20 cellular contexts compared by ENCODE assay signal in the genomic region with DNA sequence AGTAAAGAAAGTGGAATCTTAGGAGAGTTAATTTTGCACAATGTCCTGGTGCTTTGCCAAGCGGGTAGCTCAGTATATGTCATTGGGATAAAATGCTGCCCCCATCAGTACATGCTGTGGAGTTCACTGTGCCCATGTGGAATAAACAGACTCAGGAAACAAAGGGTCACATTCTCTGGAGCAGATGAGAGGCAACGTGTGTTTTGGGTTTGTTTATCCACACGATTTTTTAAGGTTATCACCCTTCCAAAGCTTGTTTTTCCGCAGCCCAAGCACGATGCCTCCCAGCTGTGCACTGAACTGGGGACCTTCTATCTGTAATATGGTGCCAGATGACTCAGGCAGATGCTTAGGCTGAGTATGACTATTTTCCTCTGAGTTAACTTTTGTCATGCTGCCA. TPM values are rescaled to one million over a fixed set of nuclear protein-coding genes. Genes with fewer than 3 reads are reported as not detected.
DNase-seq lines count a peak whose midpoint lies in the region; ATAC-seq and TF ChIP-seq lines count a peak whose summit lies in the region.
"Had no signal": no experiment of that assay in that cellular context is flagged by ENCODE, and none has a peak within 500 bp of the region (broad histone marks: within the 10 kb centered on the region; RNA-seq: fewer than 3 reads in every experiment).

No MANE protein-coding gene starts in this region.

- intact Hi-C loops in left ventricle myocardium superior (cut with micrococcal nuclease) (no loop called here), vagina (cut with DNase I) (no loop called here)

- H3K27ac Mint-ChIP-seq in activated T-helper 17 cell treated with anti-CD3 and anti-CD28 coated beads, Interleukin-2, amount 50 U/mL, for 72 hours: no peak overlapping the region
- H3K27ac Mint-ChIP-seq: CD4-positive, alpha-beta memory T cell; naive thymus-derived CD4-positive, alpha-beta T cell; stimulated activated effector memory CD8-positive, alpha-beta T cell treated with anti-CD3 and anti-CD28 coated beads, Interleukin-12 subunit alpha, Interleukin-12 subunit beta, amount 100 ng/mL, for 72 hours had no signal

- no peaks in the 10 kb centered on the region for H4K20me1 ChIP-seq in GM23248 (ENCODE audit: insufficient read depth)

- no peaks in the 10 kb centered on the region for H3K9me3 Mint-ChIP-seq in activated T-helper 17 cell treated with anti-CD3 and anti-CD28 coated beads, Interleukin-2, amount 50 U/mL, for 72 hours
- H3K9me3 Mint-ChIP-seq: stimulated activated effector memory CD8-positive, alpha-beta T cell treated with anti-CD3 and anti-CD28 coated beads, Interleukin-12 subunit alpha, Interleukin-12 subunit beta, amount 100 ng/mL, for 72 hours had no signal

- H2AFZ ChIP-seq in GM23248: no peak overlapping the region

- H3K9ac ChIP-seq in GM23248: no peak overlapping the region

- no peak for TF ChIP-seq CTCF in vagina (IDR thresholded peaks at IDR 0.05)

- no peak overlapping the region for H3K4me3 Mint-ChIP-seq in activated T-helper 17 cell treated with anti-CD3 and anti-CD28 coated beads, Interleukin-2, amount 50 U/mL, for 72 hours
- H3K4me3 Mint-ChIP-seq: CD4-positive, alpha-beta memory T cell; naive thymus-derived CD4-positive, alpha-beta T cell; stimulated activated effector memory CD8-positive, alpha-beta T cell treated with anti-CD3 and anti-CD28 coated beads, Interleukin-12 subunit alpha, Interleukin-12 subunit beta, amount 100 ng/mL, for 72 hours had no signal

- no peak overlapping the region for H3K4me2 ChIP-seq in GM23248 (ENCODE audit: unreplicated experiment)

- no peaks in the 10 kb centered on the region for H3K27me3 ChIP-seq in GM23248 (replicated peaks; ENCODE audit: insufficient read depth)
- no peaks in the 10 kb centered on the region for H3K27me3 ChIP-seq in vagina
- H3K27me3 ChIP-seq: gastrocnemius medialis had no signal

- H3K4me3 ChIP-seq in GM23248: peak overlapping the region; percentile 4; the same call in 1 of the 2 replicates
- H3K4me3 ChIP-seq in vagina: no peak overlapping the region
- H3K4me3 ChIP-seq: dorsolateral prefrontal cortex, gastrocnemius medialis had no signal

- H3K27ac ChIP-seq in GM23248 (no peak overlapping the region), vagina (no peak overlapping the region)
- H3K27ac ChIP-seq: dorsolateral prefrontal cortex, gastrocnemius medialis had no signal

- peaks cover 39% of the 10 kb centered on the region for H3K27me3 Mint-ChIP-seq in activated T-helper 17 cell treated with anti-CD3 and anti-CD28 coated beads, Interleukin-2, amount 50 U/mL, for 72 hours

- WGBS in GM23248 (ENCODE audit: low coverage in 1 of 2, low lambda C conversion rate in 2 of 2, missing lambda C conversion rate in 2 of 2), 2 experiments: 1 to 4% methylated on average over 5 of the region's 5 CpGs

- H3K36me3 ChIP-seq in GM23248 (ENCODE audit: low read depth) (no peaks in the 10 kb centered on the region), vagina (no peaks in the 10 kb centered on the region)
- H3K36me3 ChIP-seq: gastrocnemius medialis had no signal

- peak; percentile 69 for DNase-seq in GM23248
- DNase-seq in RKO (ENCODE audit: low spot score): peak; percentile 51
- DNase-seq in left ventricle myocardium superior: no peak
- peak; percentile 23 for DNase-seq in stromal cell of bone marrow (ENCODE audit: low read depth)
- no peak for DNase-seq in vagina (ENCODE audit: extremely low spot score in 2 of 2)
- DNase-seq: activated effector memory CD4-positive, alpha-beta T cell treated with Interleukin-2 at 50 U/mL for 16 hours; CD4-positive, alpha-beta memory T cell; dorsolateral prefrontal cortex; gastrocnemius medialis; kidney; MM.1S; naive thymus-derived CD4-positive, alpha-beta T cell; NK-92 treated with Interleukin-12 subunit alpha and Interleukin-12 subunit beta, amount 100 ng/mL, for 24 hours; stimulated activated CD4-positive, alpha-beta T cell treated with anti-CD3 and anti-CD28 coated beads, Interleukin-4, amount 100 ng/mL, for 1 hour had no signal

- 0 out of 2 replicates have a peak, but pooled peaks cover 10% of the 10 kb centered on the region for H3F3A ChIP-seq in GM23248 (ENCODE audit: insufficient read depth)

- in situ Hi-C loops in GM23248 (cut with MboI): no loop called here

- H3K9me2 ChIP-seq in GM23248 (ENCODE audit: insufficient read depth): no peaks in the 10 kb centered on the region

- peaks cover 11% of the 10 kb centered on the region; the same call in 1 of the 2 replicates for H3K4me1 ChIP-seq in GM23248 (ENCODE audit: insufficient read depth)
- no peaks in the 10 kb centered on the region for H3K4me1 ChIP-seq in vagina
- H3K4me1 ChIP-seq: gastrocnemius medialis had no signal

- H3K79me2 ChIP-seq in GM23248 (ENCODE audit: insufficient read depth): no peaks in the 10 kb centered on the region

- TF ChIP-seq POLR2A in vagina (IDR thresholded peaks at IDR 0.05): no peak

- no peaks in the 10 kb centered on the region for H3K9me3 ChIP-seq in GM23248 (ENCODE audit: low read depth)
- no peaks in the 10 kb centered on the region for H3K9me3 ChIP-seq in vagina
- H3K9me3 ChIP-seq: gastrocnemius medialis had no signal

- peak; percentile 69 for ATAC-seq in left ventricle myocardium superior
- no peak for ATAC-seq in HG03159 (IDR thresholded peaks at IDR 0.05; ENCODE audit: unreplicated experiment)
- ATAC-seq in activated T-helper 17 cell treated with anti-CD3 and anti-CD28 coated beads, Interleukin-2, amount 50 U/mL, for 72 hours (replicated peaks): no peak
- ATAC-seq: gastrocnemius medialis; naive thymus-derived CD4-positive, alpha-beta T cell; stimulated activated effector memory CD8-positive, alpha-beta T cell treated with anti-CD3 and anti-CD28 coated beads, Interleukin-12 subunit alpha, Interleukin-12 subunit beta, amount 100 ng/mL, for 72 hours had no signal

- no peaks in the 10 kb centered on the region for H3K36me3 Mint-ChIP-seq in activated T-helper 17 cell treated with anti-CD3 and anti-CD28 coated beads, Interleukin-2, amount 50 U/mL, for 72 hours (ENCODE audit: low read depth)
- H3K36me3 Mint-ChIP-seq: CD4-positive, alpha-beta memory T cell; naive thymus-derived CD4-positive, alpha-beta T cell; stimulated activated effector memory CD8-positive, alpha-beta T cell treated with anti-CD3 and anti-CD28 coated beads, Interleukin-12 subunit alpha, Interleukin-12 subunit beta, amount 100 ng/mL, for 72 hours had no signal

- no peaks in the 10 kb centered on the region for H3K4me1 Mint-ChIP-seq in activated T-helper 17 cell treated with anti-CD3 and anti-CD28 coated beads, Interleukin-2, amount 50 U/mL, for 72 hours
- H3K4me1 Mint-ChIP-seq: CD4-positive, alpha-beta memory T cell; naive thymus-derived CD4-positive, alpha-beta T cell; stimulated activated effector memory CD8-positive, alpha-beta T cell treated with anti-CD3 and anti-CD28 coated beads, Interleukin-12 subunit alpha, Interleukin-12 subunit beta, amount 100 ng/mL, for 72 hours had no signal

RNA-seq across cellular contexts. Expression of gene OR4D6, which starts 6.4 kb away (rescaled TPM):
- total RNA-seq in GM23248 (2014; rRNA removed; shearing (Covaris generic)): not detected in 2 replicates
- polyA plus RNA-seq in GM23248 (2016; fragmentation: Nextera tagmentation; extraction: Ambion mirVana): not detected in 2 replicates
- total RNA-seq in left ventricle myocardium superior (not detected), vagina (not detected)
- total RNA-seq in activated T-helper 17 cell treated with anti-CD3 and anti-CD28 coated beads, Interleukin-2, amount 50 U/mL, for 72 hours: not detected
- total RNA-seq: astrocyte; CD4-positive, alpha-beta memory T cell; dorsolateral prefrontal cortex; gastrocnemius medialis; kidney; naive thymus-derived CD4-positive, alpha-beta T cell; renal cortical epithelial cell; urinary bladder had no signal
- polyA plus RNA-seq: CD4-positive, alpha-beta memory T cell; naive thymus-derived CD4-positive, alpha-beta T cell; urinary bladder had no signal

RNA-seq across cellular contexts. Expression of gene OR4D10, which starts 9.9 kb away (rescaled TPM):
- not detected in 2 replicates for total RNA-seq in GM23248 (2014; rRNA removed; shearing (Covaris generic))
- polyA plus RNA-seq in GM23248 (2016; fragmentation: Nextera tagmentation; extraction: Ambion mirVana): not detected in 2 replicates
- total RNA-seq in left ventricle myocardium superior (not detected), vagina (not detected)
- total RNA-seq in activated T-helper 17 cell treated with anti-CD3 and anti-CD28 coated beads, Interleukin-2, amount 50 U/mL, for 72 hours: not detected
- total RNA-seq: astrocyte; CD4-positive, alpha-beta memory T cell; dorsolateral prefrontal cortex; gastrocnemius medialis; kidney; naive thymus-derived CD4-positive, alpha-beta T cell; renal cortical epithelial cell; urinary bladder had no signal
- polyA plus RNA-seq: CD4-positive, alpha-beta memory T cell; naive thymus-derived CD4-positive, alpha-beta T cell; urinary bladder had no signal

RNA-seq across cellular contexts. Expression of gene OR5A1, which starts 26.9 kb away (rescaled TPM):
- not detected in 2 replicates for total RNA-seq in GM23248 (2014; rRNA removed; shearing (Covaris generic))
- polyA plus RNA-seq in GM23248 (2016; fragmentation: Nextera tagmentation; extraction: Ambion mirVana): not detected in 2 replicates
- not detected for total RNA-seq in left ventricle myocardium superior
- not detected for total RNA-seq in vagina
- total RNA-seq in activated T-helper 17 cell treated with anti-CD3 and anti-CD28 coated beads, Interleukin-2, amount 50 U/mL, for 72 hours: not detected
- total RNA-seq: astrocyte; CD4-positive, alpha-beta memory T cell; dorsolateral prefrontal cortex; gastrocnemius medialis; kidney; naive thymus-derived CD4-positive, alpha-beta T cell; renal cortical epithelial cell; urinary bladder had no signal
- polyA plus RNA-seq: CD4-positive, alpha-beta memory T cell; naive thymus-derived CD4-positive, alpha-beta T cell; urinary bladder had no signal

RNA-seq across cellular contexts. Expression of gene OR5A2, which starts 37.0 kb away (rescaled TPM):
- not detected in 2 replicates for total RNA-seq in GM23248 (2014; rRNA removed; shearing (Covaris generic))
- not detected in 2 replicates for polyA plus RNA-seq in GM23248 (2016; fragmentation: Nextera tagmentation; extraction: Ambion mirVana)
- not detected for total RNA-seq in left ventricle myocardium superior
- not detected for total RNA-seq in vagina
- not detected for total RNA-seq in activated T-helper 17 cell treated with anti-CD3 and anti-CD28 coated beads, Interleukin-2, amount 50 U/mL, for 72 hours
- total RNA-seq: astrocyte; CD4-positive, alpha-beta memory T cell; dorsolateral prefrontal cortex; gastrocnemius medialis; kidney; naive thymus-derived CD4-positive, alpha-beta T cell; renal cortical epithelial cell; urinary bladder had no signal
- polyA plus RNA-seq: CD4-positive, alpha-beta memory T cell; naive thymus-derived CD4-positive, alpha-beta T cell; urinary bladder had no signal

RNA-seq across cellular contexts. Expression of gene OR4D11, which starts 40.2 kb away (rescaled TPM):
- total RNA-seq in GM23248 (2014; rRNA removed; shearing (Covaris generic)): not detected in 2 replicates
- not detected in 2 replicates for polyA plus RNA-seq in GM23248 (2016; fragmentation: Nextera tagmentation; extraction: Ambion mirVana)
- not detected for total RNA-seq in left ventricle myocardium superior
- total RNA-seq in vagina: not detected
- not detected for total RNA-seq in activated T-helper 17 cell treated with anti-CD3 and anti-CD28 coated beads, Interleukin-2, amount 50 U/mL, for 72 hours
- total RNA-seq: astrocyte; CD4-positive, alpha-beta memory T cell; dorsolateral prefrontal cortex; gastrocnemius medialis; kidney; naive thymus-derived CD4-positive, alpha-beta T cell; renal cortical epithelial cell; urinary bladder had no signal
- polyA plus RNA-seq: CD4-positive, alpha-beta memory T cell; naive thymus-derived CD4-positive, alpha-beta T cell; urinary bladder had no signal

Comparison
In these comparisons a context has a peak if more than half of its experiments do, and no peak if none do; other contexts are left out.
1. DNase-seq: peak in GM23248 (single experiment), RKO (single experiment) and stromal cell of bone marrow (single experiment); none in left ventricle myocardium superior (single experiment) and vagina (0 of 2).